ENCODE assay signal across 1 cellular context in genomic region chr1:15347182-15347581, GRCh38.
TF ChIP-seq lines count a peak whose summit lies in the region.

No MANE protein-coding gene starts in this region.

TF ChIP-seq in GM12878, 131 proteins besides CTCF, POLR2A, EP300 and RAD21:
- no peak for TF ChIP-seq BCLAF1 (IDR thresholded peaks at IDR 0.05)
- peak; percentile 54 for TF ChIP-seq RUNX3 (IDR thresholded peaks at IDR 0.05; ENCODE audit: low read length)
- no peak for TF ChIP-seq IRF5 (IDR thresholded peaks at IDR 0.05; ENCODE audit: borderline replicate concordance)
